ENCODE assay signal across 17 cellular contexts in genomic region chr1:161768461-161768860, GRCh38. TPM values are rescaled to one million over a fixed set of nuclear protein-coding genes. Genes with fewer than 3 reads are reported as not detected.
DNase-seq lines count a peak whose midpoint lies in the region; ATAC-seq and TF ChIP-seq lines count a peak whose summit lies in the region.
"Had no signal": no experiment of that assay in that cellular context is flagged by ENCODE, and none has a peak within 500 bp of the region (broad histone marks: within the 10 kb centered on the region; RNA-seq: fewer than 3 reads in every experiment).

No MANE protein-coding gene starts in this region.

- H4K20me1 ChIP-seq in BLaER1 treated with 17β-estradiol and CSF1 and Interleukin-3, amounts not matched to agents 10 nM and 100 nM: peaks cover 0 to 51% (median 0%) of the 10 kb centered on the region in 11 experiments; a peak in 5 of 22 replicates

- intact Hi-C loops in CD4-positive, alpha-beta T cell (cut with DNase I, micrococcal nuclease): loop anchor here in 1 of 2 experiments (10.0 kb wide), 2 partner anchors 736 to 796 kb away; partner anchors contain the start of gene UAP1
- intact Hi-C loops in uterus (cut with DNase I; ENCODE audit: low total_unique reads): no loop called here

- no peaks in the 10 kb centered on the region for H3K27me3 Mint-ChIP-seq in CD4-positive, alpha-beta T cell
- H3K27me3 Mint-ChIP-seq in T-cell: no peaks in the 10 kb centered on the region
- H3K27me3 Mint-ChIP-seq in immature natural killer cell (ENCODE audit: low read depth in 3 of 3): peaks cover 5 to 10% (median 8%) of the 10 kb centered on the region in 3 donors

- CTCF ChIA-PET in CD4-positive, alpha-beta T cell (lab: Charles Lee): interaction anchor here (1.6 kb wide), 1 partner anchor 19 kb away, joined by 5 read pairs; the partner anchor contains the start of gene DUSP12
- CTCF ChIA-PET in T-cell (lab: Charles Lee): interaction anchor here in 1 of 2 donors (1.7 kb wide), 1 partner anchor 19 kb away, joined by 3 read pairs; the partner anchor contains the start of gene DUSP12

- H3K27ac ChIP-seq in BLaER1 treated with 17β-estradiol and CSF1 and Interleukin-3, amounts not matched to agents 10 nM and 100 nM: no peak overlapping the region
- H3K27ac ChIP-seq in CD4-positive, alpha-beta T cell (ENCODE audit: low read depth, low read length): no peak overlapping the region
- no peak overlapping the region for H3K27ac ChIP-seq in uterus
- H3K27ac ChIP-seq: breast epithelium, gastroesophageal sphincter, left ventricle myocardium inferior had no signal

- H3K4me1 ChIP-seq in BLaER1 treated with 17β-estradiol and CSF1 and Interleukin-3, amounts not matched to agents 10 nM and 100 nM: peaks cover 37 to 64% (median 56%) of the 10 kb centered on the region in 10 experiments
- no peaks in the 10 kb centered on the region for H3K4me1 ChIP-seq in uterus
- H3K4me1 ChIP-seq: BE2C, breast epithelium had no signal

- POLR2A ChIA-PET in CD4-positive, alpha-beta T cell (lab: Charles Lee): no interaction called here
- POLR2A ChIA-PET in T-cell (lab: Charles Lee): no interaction called here

- peak overlapping the region in 10 of 11 experiments; percentile 81 to 97 (median 90); a peak in 18 of 22 replicates for H3K4me2 ChIP-seq in BLaER1 treated with 17β-estradiol and CSF1 and Interleukin-3, amounts not matched to agents 10 nM and 100 nM

- no peak overlapping the region for H3K9ac ChIP-seq in BLaER1 treated with 17β-estradiol and CSF1 and Interleukin-3, amounts not matched to agents 10 nM and 100 nM

- no peaks in the 10 kb centered on the region for H3K9me3 ChIP-seq in BLaER1 treated with 17β-estradiol and CSF1 and Interleukin-3, amounts not matched to agents 10 nM and 100 nM (replicated peaks in 1 of 11)
- H3K9me3 ChIP-seq in CD4-positive, alpha-beta T cell (ENCODE audit: control insufficient read depth, low read length): no peaks in the 10 kb centered on the region
- H3K9me3 ChIP-seq in uterus: no peaks in the 10 kb centered on the region
- H3K9me3 ChIP-seq: BE2C, breast epithelium, gastroesophageal sphincter, left ventricle myocardium inferior had no signal

- H3K4me3 Mint-ChIP-seq in CD4-positive, alpha-beta T cell: peak overlapping the region; percentile 99
- H3K4me3 Mint-ChIP-seq in T-cell: peak overlapping the region; percentile 99 to 100 (median 99)
- H3K4me3 Mint-ChIP-seq in immature natural killer cell: peak overlapping the region; percentile 8 to 92 (median 44)

- no peak for TF ChIP-seq POLR2A in uterus (IDR thresholded peaks at IDR 0.05)

- no peak for DNase-seq in CD4-positive, alpha-beta T cell
- DNase-seq in T-cell (no peak), immature natural killer cell (no peak), middle frontal gyrus (ENCODE audit: extremely low spot score, low spot score) (no peak), NCI-H526 treated with DMSO at 0.1 percent for 48 hours (lab: John Stamatoyannopoulos, UW) (no peak), uterus (no peak)
- DNase-seq: activated gamma-delta T cell, BE2C, DMS153, GOT3, left ventricle myocardium inferior, NCI-H1092 treated with DMSO at 0.1 percent for 48 hours, NCI-H2107, NCI-H524 treated with DMSO at 0.1 percent for 48 hours had no signal

- peaks cover 21% of the 10 kb centered on the region for H3K36me3 Mint-ChIP-seq in CD4-positive, alpha-beta T cell (ENCODE audit: low read depth)
- H3K36me3 Mint-ChIP-seq in T-cell: no peaks in the 10 kb centered on the region
- peaks cover 0 to 7% (median 0%) of the 10 kb centered on the region in 3 donors for H3K36me3 Mint-ChIP-seq in immature natural killer cell

- ATAC-seq in CD4-positive, alpha-beta T cell (ENCODE audit: poor library complexity): no peak
- no peak for ATAC-seq in T-cell (replicated peaks in 1 of 4)
- ATAC-seq: gastroesophageal sphincter had no signal

- H3K4me1 Mint-ChIP-seq in CD4-positive, alpha-beta T cell (ENCODE audit: low read depth): peaks cover 37% of the 10 kb centered on the region
- H3K4me1 Mint-ChIP-seq in T-cell (peaks cover 38 to 47% (median 42%) of the 10 kb centered on the region in 3 donors), immature natural killer cell (peaks cover 38 to 62% of the 10 kb centered on the region in 2 donors)

- H3K36me3 ChIP-seq in BLaER1 treated with 17β-estradiol and CSF1 and Interleukin-3, amounts not matched to agents 10 nM and 100 nM: peaks cover 0 to 23% (median 11%) of the 10 kb centered on the region in 11 experiments; a peak in 9 of 22 replicates
- H3K36me3 ChIP-seq in uterus: no peaks in the 10 kb centered on the region
- H3K36me3 ChIP-seq: BE2C, breast epithelium, gastroesophageal sphincter, left ventricle myocardium inferior had no signal

- no peaks in the 10 kb centered on the region for H3K27me3 ChIP-seq in BLaER1 treated with 17β-estradiol and CSF1 and Interleukin-3, amounts not matched to agents 10 nM and 100 nM
- H3K27me3 ChIP-seq in CD4-positive, alpha-beta T cell (ENCODE audit: control insufficient read depth, insufficient read depth, low read length): no peaks in the 10 kb centered on the region
- H3K27me3 ChIP-seq in uterus: no peaks in the 10 kb centered on the region
- H3K27me3 ChIP-seq: BE2C, breast epithelium, gastroesophageal sphincter had no signal

- no peak overlapping the region for H3K27ac Mint-ChIP-seq in CD4-positive, alpha-beta T cell
- peak overlapping the region in 1 of 2 donors; percentile 53 for H3K27ac Mint-ChIP-seq in T-cell
- peak overlapping the region in 2 of 6 donors; percentile 18 to 63 for H3K27ac Mint-ChIP-seq in immature natural killer cell

- 0 out of 20 replicates have a peak overlapping the region, but pooled peaks of 1 of the 10 experiments have one; percentile 78 for H3K4me3 ChIP-seq in BLaER1 treated with 17β-estradiol and CSF1 and Interleukin-3, amounts not matched to agents 10 nM and 100 nM
- H3K4me3 ChIP-seq in uterus: no peak overlapping the region
- H3K4me3 ChIP-seq: breast epithelium, gastroesophageal sphincter, left ventricle myocardium inferior had no signal

- no peak for TF ChIP-seq CTCF in CD4-positive, alpha-beta T cell (IDR thresholded peaks at IDR 0.05)
- no peak for TF ChIP-seq CTCF in uterus (IDR thresholded peaks at IDR 0.05)

- H3K9me3 Mint-ChIP-seq in CD4-positive, alpha-beta T cell: no peaks in the 10 kb centered on the region
- no peaks in the 10 kb centered on the region for H3K9me3 Mint-ChIP-seq in T-cell
- H3K9me3 Mint-ChIP-seq in immature natural killer cell: no peaks in the 10 kb centered on the region

RNA-seq across cellular contexts. Expression of gene ATF6, which starts 2.3 kb away (rescaled TPM):
- 10 to 100 TPM; 16.2 to 17.1 TPM for total RNA-seq in CD4-positive, alpha-beta T cell
- total RNA-seq in T-cell (10 to 100 TPM; 18.7 to 27.6 (median 21.9) TPM), uterus (10 to 100 TPM; 16.2 to 37.7 (median 30.0) TPM)
- polyA plus RNA-seq in immature natural killer cell: 10 to 100 TPM; 10.3 to 14.2 (median 11.0) TPM

RNA-seq across cellular contexts. Expression of gene DUSP12, which starts 18.9 kb away (rescaled TPM):
- total RNA-seq in CD4-positive, alpha-beta T cell: 10 to 100 TPM; 20.3 to 23.0 TPM
- 10 to 100 TPM; 18.9 to 33.5 (median 29.1) TPM for total RNA-seq in T-cell
- polyA plus RNA-seq in immature natural killer cell: 100 to 1,000 TPM in 1 of 3 donors, 10 to 100 TPM in 2; 69.5 to 104 (median 71.7) TPM
- total RNA-seq in uterus: 10 to 100 TPM; 16.4 to 62.7 (median 29.3) TPM

RNA-seq across cellular contexts. Expression of gene FCRLB, which starts 47.1 kb away (rescaled TPM):
- under 1 TPM in 1 of 2 experiments, not detected in 1; 0.11 TPM for total RNA-seq in CD4-positive, alpha-beta T cell
- total RNA-seq in T-cell: 1 to 10 TPM in 1 of 5 donors, under 1 TPM in 4; 0.48 to 1.1 (median 0.75) TPM
- polyA plus RNA-seq in immature natural killer cell: 10 to 100 TPM in 2 of 3 donors, 1 to 10 TPM in 1; 6.7 to 14.6 (median 10.6) TPM
- under 1 TPM in 3 of 4 donors, not detected in 1; 0.26 to 0.52 (median 0.35) TPM for total RNA-seq in uterus

Comparison
In these comparisons a context has a peak if more than half of its experiments do, and no peak if none do; other contexts are left out.
1. H3K4me3 Mint-ChIP-seq: peak in every context shown above with its lines; median percentile 99 in CD4-positive, alpha-beta T cell; 99 in T-cell; 44 in immature natural killer cell.